Comparison of ENCODE assay signal across 1 cellular context in the genomic region with DNA sequence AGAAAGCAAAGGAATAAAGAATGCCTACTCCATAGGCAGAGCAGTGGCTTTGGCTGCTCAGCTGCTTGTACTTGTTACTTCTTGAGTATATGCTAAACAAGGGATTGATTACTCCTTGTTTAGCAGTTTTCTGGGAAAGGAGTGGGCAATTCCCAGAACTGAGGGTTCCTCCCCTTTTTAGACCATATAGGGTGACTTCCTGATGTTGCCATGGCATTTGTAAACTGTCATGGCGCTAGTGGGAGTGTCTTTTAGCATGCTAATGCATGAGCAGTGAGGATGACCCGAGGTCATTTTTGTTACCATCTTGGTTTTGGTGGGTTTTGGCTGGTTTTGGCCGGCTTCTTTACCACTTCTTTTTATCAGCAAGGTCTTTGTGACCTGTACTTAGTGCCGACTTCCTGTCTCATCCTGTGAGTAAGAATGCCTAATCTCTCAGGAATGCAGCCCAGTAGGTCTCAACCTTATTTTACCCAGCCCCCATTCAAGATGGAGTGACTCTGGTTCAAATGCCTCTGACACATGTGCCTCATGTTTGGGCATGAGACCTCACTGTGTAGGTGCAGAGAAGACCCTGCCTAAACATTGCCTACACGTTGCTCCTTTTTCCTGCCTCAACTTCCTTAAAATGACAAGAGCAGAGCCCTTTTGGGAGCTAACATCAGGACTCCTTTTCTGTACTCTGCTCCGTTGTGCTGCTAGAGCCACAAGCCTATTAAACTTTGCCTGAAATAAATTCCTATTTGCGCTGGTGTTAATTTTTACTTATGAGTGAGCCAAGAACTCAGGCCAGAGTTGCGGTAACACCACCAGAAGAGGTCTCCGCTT.
TF ChIP-seq lines count a peak whose summit lies in the region.

No MANE protein-coding gene starts in this region.

TF ChIP-seq in GM23338, 12 proteins besides CTCF, POLR2A, EP300 and RAD21 (continued from another document):
- TF ChIP-seq, protein P1, sequence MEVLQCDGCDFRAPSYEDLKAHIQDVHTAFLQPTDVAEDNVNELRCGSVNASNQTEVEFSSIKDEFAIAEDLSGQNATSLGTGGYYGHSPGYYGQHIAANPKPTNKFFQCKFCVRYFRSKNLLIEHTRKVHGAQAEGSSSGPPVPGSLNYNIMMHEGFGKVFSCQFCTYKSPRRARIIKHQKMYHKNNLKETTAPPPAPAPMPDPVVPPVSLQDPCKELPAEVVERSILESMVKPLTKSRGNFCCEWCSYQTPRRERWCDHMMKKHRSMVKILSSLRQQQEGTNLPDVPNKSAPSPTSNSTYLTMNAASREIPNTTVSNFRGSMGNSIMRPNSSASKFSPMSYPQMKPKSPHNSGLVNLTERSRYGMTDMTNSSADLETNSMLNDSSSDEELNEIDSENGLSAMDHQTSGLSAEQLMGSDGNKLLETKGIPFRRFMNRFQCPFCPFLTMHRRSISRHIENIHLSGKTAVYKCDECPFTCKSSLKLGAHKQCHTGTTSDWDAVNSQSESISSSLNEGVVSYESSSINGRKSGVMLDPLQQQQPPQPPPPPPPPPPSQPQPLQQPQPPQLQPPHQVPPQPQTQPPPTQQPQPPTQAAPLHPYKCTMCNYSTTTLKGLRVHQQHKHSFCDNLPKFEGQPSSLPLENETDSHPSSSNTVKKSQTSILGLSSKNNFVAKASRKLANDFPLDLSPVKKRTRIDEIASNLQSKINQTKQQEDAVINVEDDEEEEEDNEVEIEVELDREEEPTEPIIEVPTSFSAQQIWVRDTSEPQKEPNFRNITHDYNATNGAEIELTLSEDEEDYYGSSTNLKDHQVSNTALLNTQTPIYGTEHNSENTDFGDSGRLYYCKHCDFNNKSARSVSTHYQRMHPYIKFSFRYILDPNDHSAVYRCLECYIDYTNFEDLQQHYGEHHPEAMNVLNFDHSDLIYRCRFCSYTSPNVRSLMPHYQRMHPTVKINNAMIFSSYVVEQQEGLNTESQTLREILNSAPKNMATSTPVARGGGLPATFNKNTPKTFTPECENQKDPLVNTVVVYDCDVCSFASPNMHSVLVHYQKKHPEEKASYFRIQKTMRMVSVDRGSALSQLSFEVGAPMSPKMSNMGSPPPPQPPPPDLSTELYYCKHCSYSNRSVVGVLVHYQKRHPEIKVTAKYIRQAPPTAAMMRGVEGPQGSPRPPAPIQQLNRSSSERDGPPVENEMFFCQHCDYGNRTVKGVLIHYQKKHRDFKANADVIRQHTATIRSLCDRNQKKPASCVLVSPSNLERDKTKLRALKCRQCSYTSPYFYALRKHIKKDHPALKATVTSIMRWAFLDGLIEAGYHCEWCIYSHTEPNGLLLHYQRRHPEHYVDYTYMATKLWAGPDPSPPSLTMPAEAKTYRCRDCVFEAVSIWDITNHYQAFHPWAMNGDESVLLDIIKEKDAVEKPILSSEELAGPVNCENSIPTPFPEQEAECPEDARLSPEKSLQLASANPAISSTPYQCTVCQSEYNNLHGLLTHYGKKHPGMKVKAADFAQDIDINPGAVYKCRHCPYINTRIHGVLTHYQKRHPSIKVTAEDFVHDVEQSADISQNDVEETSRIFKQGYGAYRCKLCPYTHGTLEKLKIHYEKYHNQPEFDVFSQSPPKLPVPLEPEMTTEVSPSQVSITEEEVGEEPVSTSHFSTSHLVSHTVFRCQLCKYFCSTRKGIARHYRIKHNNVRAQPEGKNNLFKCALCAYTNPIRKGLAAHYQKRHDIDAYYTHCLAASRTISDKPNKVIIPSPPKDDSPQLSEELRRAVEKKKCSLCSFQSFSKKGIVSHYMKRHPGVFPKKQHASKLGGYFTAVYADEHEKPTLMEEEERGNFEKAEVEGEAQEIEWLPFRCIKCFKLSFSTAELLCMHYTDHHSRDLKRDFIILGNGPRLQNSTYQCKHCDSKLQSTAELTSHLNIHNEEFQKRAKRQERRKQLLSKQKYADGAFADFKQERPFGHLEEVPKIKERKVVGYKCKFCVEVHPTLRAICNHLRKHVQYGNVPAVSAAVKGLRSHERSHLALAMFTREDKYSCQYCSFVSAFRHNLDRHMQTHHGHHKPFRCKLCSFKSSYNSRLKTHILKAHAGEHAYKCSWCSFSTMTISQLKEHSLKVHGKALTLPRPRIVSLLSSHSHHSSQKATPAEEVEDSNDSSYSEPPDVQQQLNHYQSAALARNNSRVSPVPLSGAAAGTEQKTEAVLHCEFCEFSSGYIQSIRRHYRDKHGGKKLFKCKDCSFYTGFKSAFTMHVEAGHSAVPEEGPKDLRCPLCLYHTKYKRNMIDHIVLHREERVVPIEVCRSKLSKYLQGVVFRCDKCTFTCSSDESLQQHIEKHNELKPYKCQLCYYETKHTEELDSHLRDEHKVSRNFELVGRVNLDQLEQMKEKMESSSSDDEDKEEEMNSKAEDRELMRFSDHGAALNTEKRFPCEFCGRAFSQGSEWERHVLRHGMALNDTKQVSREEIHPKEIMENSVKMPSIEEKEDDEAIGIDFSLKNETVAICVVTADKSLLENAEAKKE (CRISPR knock-in tag; IDR thresholded peaks at IDR 0.05) = peak; percentile 78
- peak; percentile 72 for TF ChIP-seq ZNF331 (CRISPR knock-in tag; IDR thresholded peaks at IDR 0.05; ENCODE audit: low read depth)
- TF ChIP-seq CREB1 (CRISPR knock-in tag; IDR thresholded peaks at IDR 0.05; ENCODE audit: low read depth) = peak; percentile 75
- TF ChIP-seq EZH2 (IDR thresholded peaks at IDR 0.05; ENCODE audit: low read depth, unreplicated experiment) = no peak
- TF ChIP-seq, protein P2, sequence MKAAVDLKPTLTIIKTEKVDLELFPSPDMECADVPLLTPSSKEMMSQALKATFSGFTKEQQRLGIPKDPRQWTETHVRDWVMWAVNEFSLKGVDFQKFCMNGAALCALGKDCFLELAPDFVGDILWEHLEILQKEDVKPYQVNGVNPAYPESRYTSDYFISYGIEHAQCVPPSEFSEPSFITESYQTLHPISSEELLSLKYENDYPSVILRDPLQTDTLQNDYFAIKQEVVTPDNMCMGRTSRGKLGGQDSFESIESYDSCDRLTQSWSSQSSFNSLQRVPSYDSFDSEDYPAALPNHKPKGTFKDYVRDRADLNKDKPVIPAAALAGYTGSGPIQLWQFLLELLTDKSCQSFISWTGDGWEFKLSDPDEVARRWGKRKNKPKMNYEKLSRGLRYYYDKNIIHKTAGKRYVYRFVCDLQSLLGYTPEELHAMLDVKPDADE (IDR thresholded peaks at IDR 0.05) = no peak; the same call in 1 of the 2 replicates
- no peak for TF ChIP-seq JUNB (IDR thresholded peaks at IDR 0.05; ENCODE audit: unreplicated experiment)
- TF ChIP-seq EZH2phosphoT487 (IDR thresholded peaks at IDR 0.05; ENCODE audit: unreplicated experiment) = no peak
- peak; percentile 99 for TF ChIP-seq ZNF114 (CRISPR knock-in tag; IDR thresholded peaks at IDR 0.05)
